22 cellular contexts compared by ENCODE assay signal in genomic region chr2:39418491-39418890, GRCh38.
"Had no signal": no experiment of that assay in that cellular context is flagged by ENCODE, and none has a peak within 500 bp of the region (broad histone marks: within the 10 kb centered on the region; RNA-seq: fewer than 3 reads in every experiment).

No MANE protein-coding gene starts in this region.

- ATAC-seq: activated CD4-positive, alpha-beta T cell treated with anti-CD3 and anti-CD28 coated beads for 36 hours; activated T-cell treated with anti-CD3 and anti-CD28 coated beads, Interleukin-2, amount 50 U/mL, for 4 hours; sciatic nerve; upper lobe of right lung had no signal

- H3K27ac Mint-ChIP-seq: activated B cell treated with CpG ODN at 0.5 μM for 24 hours; activated CD4-positive, alpha-beta T cell treated with anti-CD3 and anti-CD28 coated beads for 36 hours; activated naive CD4-positive, alpha-beta T cell treated with anti-CD3 and anti-CD28 coated beads for 36 hours; activated naive CD8-positive, alpha-beta T cell treated with anti-CD3 and anti-CD28 coated beads, Interleukin-2, amount 10 ng/mL, durations not matched to agents 7 days and 5 days; nephron progenitor cell had no signal

- H3K27me3 Mint-ChIP-seq: activated B cell treated with CpG ODN at 0.5 μM for 24 hours; activated CD4-positive, alpha-beta T cell treated with anti-CD3 and anti-CD28 coated beads for 36 hours; activated naive CD8-positive, alpha-beta T cell treated with anti-CD3 and anti-CD28 coated beads, Interleukin-2, amount 10 ng/mL, durations not matched to agents 7 days and 5 days had no signal

- H3K9me3 ChIP-seq: spleen, upper lobe of right lung had no signal

- H3K9me3 Mint-ChIP-seq: activated B cell treated with CpG ODN at 0.5 μM for 24 hours; activated naive CD4-positive, alpha-beta T cell treated with anti-CD3 and anti-CD28 coated beads for 36 hours; activated naive CD8-positive, alpha-beta T cell treated with anti-CD3 and anti-CD28 coated beads, Interleukin-2, amount 10 ng/mL, durations not matched to agents 7 days and 5 days; activated T-cell treated with anti-CD3 and anti-CD28 coated beads, Interleukin-2, amount 50 U/mL, for 4 hours had no signal

- DNase-seq: activated B cell treated with CpG ODN at 0.5 μM for 24 hours; activated CD4-positive, alpha-beta T cell treated with anti-CD3 and anti-CD28 coated beads for 36 hours; activated CD4-positive, alpha-beta T cell treated with anti-CD3 and anti-CD28 coated beads, Interleukin-2, amount 50 U/mL, for 4 hours; activated CD8-positive, alpha-beta memory T cell treated with anti-CD3 and anti-CD28 coated beads for 24 hours; activated CD8-positive, alpha-beta memory T cell treated with anti-CD3 and anti-CD28 coated beads, Interleukin-2, amount 50 U/mL, for 4 hours; activated effector memory CD4-positive, alpha-beta T cell treated with Interleukin-2 at 50 U/mL for 16 hours; activated naive CD4-positive, alpha-beta T cell treated with anti-CD3 and anti-CD28 coated beads for 36 hours; activated naive CD8-positive, alpha-beta T cell treated with anti-CD3 and anti-CD28 coated beads, Interleukin-2, amount 10 ng/mL, durations not matched to agents 7 days and 5 days; activated T-cell treated with anti-CD3 and anti-CD28 coated beads, Interleukin-2, amount 50 U/mL, for 4 hours; amygdala; foreskin fibroblast; kidney; midbrain; nephron progenitor cell; spleen; stimulated activated CD4-positive, alpha-beta T cell treated with anti-CD3 and anti-CD28 coated beads, Interleukin-4, amount 100 ng/mL, for 1 hour; stimulated activated naive CD4-positive, alpha-beta T cell treated with Interleukin-2 at 50 U/mL for 16 hours; T-helper 9 cell; upper lobe of right lung had no signal

- H3K4me3 ChIP-seq: coronary artery, spleen, upper lobe of right lung had no signal

- H3K27ac ChIP-seq: coronary artery, epithelial cell of prostate, spleen, upper lobe of right lung had no signal

- H3K4me3 Mint-ChIP-seq: activated B cell treated with CpG ODN at 0.5 μM for 24 hours; activated CD4-positive, alpha-beta T cell treated with anti-CD3 and anti-CD28 coated beads for 36 hours; activated naive CD4-positive, alpha-beta T cell treated with anti-CD3 and anti-CD28 coated beads for 36 hours; activated naive CD8-positive, alpha-beta T cell treated with anti-CD3 and anti-CD28 coated beads, Interleukin-2, amount 10 ng/mL, durations not matched to agents 7 days and 5 days; activated T-cell treated with anti-CD3 and anti-CD28 coated beads, Interleukin-2, amount 50 U/mL, for 4 hours; nephron progenitor cell had no signal

- H3K27me3 ChIP-seq: spleen, upper lobe of right lung had no signal

- H3K36me3 ChIP-seq: spleen, upper lobe of right lung had no signal
